In genomic region chr12:12541782-12542181, GRCh38 we compare ENCODE assay signal across 10 cellular contexts.
"Had no signal": no experiment of that assay in that cellular context is flagged by ENCODE, and none has a peak within 500 bp of the region (broad histone marks: within the 10 kb centered on the region; RNA-seq: fewer than 3 reads in every experiment).

No MANE protein-coding gene starts in this region.

- H3K4me3 Mint-ChIP-seq: GM23338, H9, HFFc6 had no signal

- H3K4me2 ChIP-seq: GM23338 had no signal

- FAIRE-seq: H1, H54, HepG2 had no signal

- H3K9me3 Mint-ChIP-seq: GM23338, H9, HFFc6 had no signal

- H3K27me3 Mint-ChIP-seq: IgD-negative memory B cell had no signal

- H3K4me3 ChIP-seq: GM23338 had no signal

- ATAC-seq: GM23338, HepG2 had no signal

- H2AFZ ChIP-seq: GM23338 had no signal

- H3K27ac Mint-ChIP-seq: HFFc6, IgD-negative memory B cell had no signal

- DNase-seq: H9, HCEC 1CT, HFFc6, KG1 had no signal

- H3K27ac ChIP-seq: HL-60 had no signal
